ENCODE assay signal across 1 cellular context in genomic region chrX:2689773-2690666, GRCh38.
TF ChIP-seq lines count a peak whose summit lies in the region.

No MANE protein-coding gene starts in this region.

TF ChIP-seq in HepG2, 621 proteins besides CTCF, POLR2A, EP300 and RAD21 (continued from another document and continues in another):
- TF ChIP-seq ZNF687 (CRISPR knock-in tag; IDR thresholded peaks at IDR 0.05) (peak; percentile 69), ZNF589 (CRISPR knock-in tag; conservative IDR thresholded peaks at IDR 0.05) (no peak), HNRNPUL1 (IDR thresholded peaks at IDR 0.05; ENCODE audit: low read depth, low read length) (no peak), CBFB (CRISPR knock-in tag; IDR thresholded peaks at IDR 0.05) (no peak), TCF7L2 (IDR thresholded peaks at IDR 0.05; ENCODE audit: low read depth, low read length) (no peak), RORA (CRISPR knock-in tag; IDR thresholded peaks at IDR 0.05) (no peak), ZNF24 (IDR thresholded peaks at IDR 0.05) (no peak), SMARCC2 (IDR thresholded peaks at IDR 0.05) (no peak), KDM3A (CRISPR knock-in tag; IDR thresholded peaks at IDR 0.05; ENCODE audit: low read depth) (no peak), EED (CRISPR knock-in tag; IDR thresholded peaks at IDR 0.05) (no peak), HDAC6 (IDR thresholded peaks at IDR 0.05; ENCODE audit: low read depth, low read length) (no peak), JARID2 (CRISPR knock-in tag; IDR thresholded peaks at IDR 0.05; ENCODE audit: insufficient replicate concordance) (no peak), ZNF788 (CRISPR knock-in tag; IDR thresholded peaks at IDR 0.05; ENCODE audit: borderline replicate concordance) (no peak), ZNF234 (CRISPR knock-in tag; conservative IDR thresholded peaks at IDR 0.05) (no peak), ZNF136 (CRISPR knock-in tag; IDR thresholded peaks at IDR 0.05; ENCODE audit: low read depth) (no peak), CSRNP1 (CRISPR knock-in tag; IDR thresholded peaks at IDR 0.05) (no peak), PTBP1 (IDR thresholded peaks at IDR 0.05; ENCODE audit: low read depth, low read length, poor library complexity, severe bottlenecking) (no peak), ZSCAN25 (CRISPR knock-in tag; IDR thresholded peaks at IDR 0.05) (peak; percentile 98), TBP (CRISPR knock-in tag; IDR thresholded peaks at IDR 0.05) (no peak), ZNF7 (CRISPR knock-in tag; IDR thresholded peaks at IDR 0.05) (no peak), SALL1 (CRISPR knock-in tag; IDR thresholded peaks at IDR 0.05) (peak; percentile 56; the same call in 1 of the 2 replicates), ZNF879 (CRISPR knock-in tag; IDR thresholded peaks at IDR 0.05) (no peak), MED13 (CRISPR knock-in tag; IDR thresholded peaks at IDR 0.05) (no peak), ZNF761 (CRISPR knock-in tag; conservative IDR thresholded peaks at IDR 0.05) (no peak), ARID2 (CRISPR knock-in tag; IDR thresholded peaks at IDR 0.05; ENCODE audit: borderline replicate concordance) (0 out of 2 replicates have a peak, but pooled peaks have one; percentile 44), ZNF576 (CRISPR knock-in tag; IDR thresholded peaks at IDR 0.05) (no peak), GLI4 (CRISPR knock-in tag; IDR thresholded peaks at IDR 0.05; ENCODE audit: borderline replicate concordance) (no peak), ETV6 (CRISPR knock-in tag; conservative IDR thresholded peaks at IDR 0.05) (no peak), MNT (IDR thresholded peaks at IDR 0.05) (no peak), MAF1 (CRISPR knock-in tag; IDR thresholded peaks at IDR 0.05; ENCODE audit: borderline replicate concordance) (no peak), RXRB (CRISPR knock-in tag; IDR thresholded peaks at IDR 0.05; ENCODE audit: borderline replicate concordance) (0 out of 2 replicates have a peak, but pooled peaks have one; percentile 20), PHF21A (CRISPR knock-in tag; IDR thresholded peaks at IDR 0.05) (peak; percentile 81), ZNF121 (CRISPR knock-in tag; IDR thresholded peaks at IDR 0.05) (no peak), ZFP36L1 (CRISPR knock-in tag; IDR thresholded peaks at IDR 0.05) (no peak), ZNF724P (CRISPR knock-in tag; IDR thresholded peaks at IDR 0.05; ENCODE audit: borderline replicate concordance) (no peak), FIP1L1 (IDR thresholded peaks at IDR 0.05; ENCODE audit: borderline replicate concordance, insufficient read depth, low read depth, low read length) (no peak), ZMYM4 (CRISPR knock-in tag; IDR thresholded peaks at IDR 0.05) (0 out of 2 replicates have a peak, but pooled peaks have one; percentile 38), SIN3B (IDR thresholded peaks at IDR 0.05; ENCODE audit: low read length) (no peak), MXD3 (CRISPR knock-in tag; IDR thresholded peaks at IDR 0.05) (no peak), TFDP1 (CRISPR knock-in tag; IDR thresholded peaks at IDR 0.05; ENCODE audit: borderline replicate concordance) (no peak), SAP130 (CRISPR knock-in tag; IDR thresholded peaks at IDR 0.05; ENCODE audit: low read depth) (no peak), ZNF331 (CRISPR knock-in tag; IDR thresholded peaks at IDR 0.05) (no peak), ZXDC (CRISPR knock-in tag; IDR thresholded peaks at IDR 0.05) (no peak), AKNA (CRISPR knock-in tag; IDR thresholded peaks at IDR 0.05; ENCODE audit: borderline replicate concordance) (no peak), ZBTB1 (CRISPR knock-in tag; IDR thresholded peaks at IDR 0.05; ENCODE audit: borderline replicate concordance) (no peak), ZNF691 (CRISPR knock-in tag; IDR thresholded peaks at IDR 0.05; ENCODE audit: borderline replicate concordance, low read depth) (no peak), ZNF616 (CRISPR knock-in tag; IDR thresholded peaks at IDR 0.05; ENCODE audit: low read depth) (no peak), KDM6A (CRISPR knock-in tag; IDR thresholded peaks at IDR 0.05; ENCODE audit: low read depth) (peak; percentile 70), ZNF639 (CRISPR knock-in tag; conservative IDR thresholded peaks at IDR 0.05) (no peak; the same call in 1 of the 2 replicates), ATRX (CRISPR knock-in tag; IDR thresholded peaks at IDR 0.05; ENCODE audit: borderline replicate concordance) (no peak), NFRKB (IDR thresholded peaks at IDR 0.05) (no peak)
